In the genomic region with DNA sequence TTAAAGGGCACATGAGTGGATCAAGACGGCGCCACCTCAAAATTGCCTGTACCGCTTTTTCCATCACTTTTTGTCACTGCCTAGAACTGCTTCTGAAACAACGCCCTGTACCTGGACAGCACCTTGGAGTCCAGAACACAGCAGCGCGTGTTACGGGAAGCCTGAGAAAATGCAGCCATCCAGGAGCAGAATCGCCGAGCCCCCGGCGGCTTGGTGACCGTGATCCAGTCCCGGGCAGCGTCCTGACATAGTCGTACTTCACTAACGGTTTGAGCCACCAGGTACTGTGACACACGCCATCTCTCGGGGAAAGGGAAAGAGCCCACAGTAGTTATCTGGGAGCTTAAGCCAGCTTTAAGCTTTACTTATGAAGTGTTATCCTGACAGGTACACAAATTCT, we compare ENCODE assay signal across 30 cellular contexts.
"Had no signal": no experiment of that assay in that cellular context is flagged by ENCODE, and none has a peak within 500 bp of the region (broad histone marks: within the 10 kb centered on the region; RNA-seq: fewer than 3 reads in every experiment).

No MANE protein-coding gene starts in this region.

- ATAC-seq: activated naive CD4-positive, alpha-beta T cell treated with anti-CD3 and anti-CD28 coated beads, Interleukin-2, amount 50 U/mL, for 72 hours; activated naive CD8-positive, alpha-beta T cell treated with anti-CD3 and anti-CD28 coated beads, Interleukin-2, amount 50 U/mL, for 24 hours; activated T-cell treated with anti-CD3 and anti-CD28 coated beads, Interleukin-2, amount 50 U/mL, for 4 hours; activated T-cell treated with anti-CD3 and anti-CD28 coated beads, Interleukin-2, amount 50 U/mL, for 72 hours; activated T-helper 17 cell treated with anti-CD3 and anti-CD28 coated beads, Interleukin-2, amount 50 U/mL, for 72 hours; body of pancreas had no signal

- H3K36me3 ChIP-seq: adrenal gland, ascending aorta, brain microvascular endothelial cell, breast epithelium, cardiac muscle cell had no signal

- H3K27ac ChIP-seq: adrenal gland, ascending aorta, body of pancreas, brain microvascular endothelial cell, breast epithelium, cardiac muscle cell had no signal

- DNase-seq: activated effector memory CD4-positive, alpha-beta T cell treated with Interleukin-2 at 50 U/mL for 16 hours; activated gamma-delta T cell; activated gamma-delta T cell treated with Interleukin-2 at 50 U/mL for 16 hours; activated naive CD4-positive, alpha-beta T cell; activated naive CD4-positive, alpha-beta T cell treated with anti-CD3 and anti-CD28 coated beads for 36 hours; activated naive CD4-positive, alpha-beta T cell treated with anti-CD3 and anti-CD28 coated beads, Interleukin-2, amount 10 ng/mL, durations not matched to agents 7 days and 5 days; activated naive CD4-positive, alpha-beta T cell treated with anti-CD3 and anti-CD28 coated beads, Interleukin-2, amount 50 U/mL, for 16 hours; activated naive CD4-positive, alpha-beta T cell treated with Interleukin-2 at 50 U/mL for 16 hours; activated naive CD8-positive, alpha-beta T cell treated with anti-CD3 and anti-CD28 coated beads for 36 hours; activated naive CD8-positive, alpha-beta T cell treated with anti-CD3 and anti-CD28 coated beads, Interleukin-2, amount 10 ng/mL, durations not matched to agents 7 days and 5 days; activated naive CD8-positive, alpha-beta T cell treated with anti-CD3 and anti-CD28 coated beads, Interleukin-2, amount 50 U/mL, for 24 hours; activated T-cell treated with anti-CD3 and anti-CD28 coated beads for 4 hours; activated T-cell treated with anti-CD3 and anti-CD28 coated beads, Interleukin-2, amount 50 U/mL, for 1 hour; activated T-cell treated with anti-CD3 and anti-CD28 coated beads, Interleukin-2, amount 50 U/mL, for 24 hours; activated T-cell treated with anti-CD3 and anti-CD28 coated beads, Interleukin-2, amount 50 U/mL, for 4 hours; activated T-cell treated with anti-CD3 and anti-CD28 coated beads, Interleukin-2, amount 50 U/mL, for 48 hours; activated T-cell treated with anti-CD3 and anti-CD28 coated beads, Interleukin-2, amount 50 U/mL, for 72 hours; adrenal gland; amniotic stem cell; amygdala; anterior cingulate cortex; body of pancreas; brain microvascular endothelial cell; caudate nucleus; central memory CD4-positive, alpha-beta T cell had no signal

- H3K4me3 ChIP-seq: adrenal gland, ascending aorta, body of pancreas, breast epithelium, cardiac muscle cell had no signal

- H3K4me1 ChIP-seq: adrenal gland, ascending aorta, body of pancreas, breast epithelium had no signal

- H3K9me3 ChIP-seq: adrenal gland, ascending aorta, body of pancreas had no signal

- H3K27me3 ChIP-seq: ascending aorta, body of pancreas, brain microvascular endothelial cell, cardiac muscle cell had no signal
